1 cellular context compared by ENCODE assay signal in the genomic region with DNA sequence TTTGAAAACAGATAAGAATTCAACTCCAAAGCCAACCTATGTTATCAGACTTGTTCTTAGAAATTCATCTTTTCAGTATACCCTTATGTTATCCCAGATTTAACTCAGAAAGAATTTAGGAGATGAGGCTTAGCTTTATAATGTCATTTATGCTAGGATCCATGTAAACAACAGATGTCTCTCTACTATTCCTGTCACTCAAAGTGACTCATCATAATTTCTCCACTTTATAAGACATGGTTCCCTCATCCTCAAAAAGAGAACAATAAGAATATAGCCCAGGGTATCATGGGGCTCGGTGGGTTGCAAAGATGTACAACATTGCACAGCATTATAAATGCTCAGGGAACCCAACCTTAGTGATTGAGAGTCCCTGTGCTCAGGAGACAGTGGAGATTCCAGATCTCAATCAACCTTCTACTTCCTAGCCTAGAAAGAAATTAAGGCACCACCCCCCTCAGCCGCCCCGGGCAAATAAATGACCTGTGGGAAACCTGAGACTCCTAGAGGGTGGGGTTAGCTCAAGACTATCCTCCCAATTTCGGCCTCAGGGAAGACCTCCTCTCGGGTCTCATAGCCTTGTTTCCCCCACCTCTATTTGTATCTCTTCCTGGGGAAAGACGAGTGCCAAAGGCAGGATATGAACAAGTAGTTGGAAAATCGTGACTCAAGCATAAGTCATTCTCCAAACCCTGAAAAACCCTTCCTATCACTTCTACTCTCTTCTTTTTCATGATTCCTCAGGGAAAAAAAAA.
TF ChIP-seq lines count a peak whose summit lies in the region.

No MANE protein-coding gene starts in this region.

TF ChIP-seq in IMR-90, 13 proteins besides CTCF, POLR2A, EP300 and RAD21 (continued from another document):
- TF ChIP-seq NFE2L2 (IDR thresholded peaks at IDR 0.05; ENCODE audit: low read depth, low read length) (no peak), MAFK (IDR thresholded peaks at IDR 0.05; ENCODE audit: low read depth, low read length) (no peak)
TF ChIP-seq in IMR-90: peak in this region for 0.
